Comparison of ENCODE assay signal across 8 cellular contexts in the genomic region with DNA sequence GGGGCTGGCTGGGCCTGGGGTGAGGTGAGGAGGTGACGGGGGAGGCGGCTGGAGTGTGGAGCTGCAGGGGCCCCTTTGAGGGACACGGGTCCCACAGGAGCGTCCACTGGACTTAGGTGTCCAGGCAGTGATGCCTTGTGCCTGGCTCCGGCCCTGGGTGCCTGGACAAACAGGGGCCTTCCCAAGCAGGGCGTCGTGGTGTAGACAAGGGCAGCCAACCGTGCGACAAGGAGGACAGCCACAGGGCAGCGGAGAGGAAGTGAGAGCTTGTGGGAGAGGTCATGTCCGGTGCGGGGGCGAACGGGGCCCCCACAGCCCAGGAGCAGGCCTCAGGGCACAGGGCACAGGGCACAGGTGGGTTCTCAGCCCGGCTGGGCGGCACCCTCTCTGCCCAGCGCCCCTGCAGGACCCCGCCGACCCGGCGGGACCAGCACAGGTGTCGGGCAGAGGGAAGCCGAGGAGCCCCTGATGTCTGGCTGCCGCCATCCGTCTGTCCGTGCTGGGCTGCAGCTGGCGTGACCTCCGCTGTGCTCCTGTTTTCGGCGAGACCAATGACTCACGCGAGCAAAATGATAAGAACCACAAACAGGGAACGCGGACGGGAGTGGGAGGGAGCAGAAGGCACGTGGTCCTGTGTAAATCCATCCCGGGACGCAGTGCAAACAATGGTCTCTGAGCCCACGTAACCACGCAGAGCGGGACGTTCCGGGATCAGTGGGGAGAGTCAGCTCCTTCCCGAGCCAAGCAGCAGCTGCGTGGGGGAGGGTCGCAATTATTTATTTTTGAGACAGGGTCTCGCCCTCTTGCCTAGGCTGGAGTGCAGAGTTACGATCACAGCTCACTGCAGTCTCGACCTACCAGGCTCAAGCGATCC. TPM values are rescaled to one million over a fixed set of nuclear protein-coding genes. Genes with fewer than 3 reads are reported as not detected.
DNase-seq lines count a peak whose midpoint lies in the region; ATAC-seq and TF ChIP-seq lines count a peak whose summit lies in the region.

No MANE protein-coding gene starts in this region.

- H2AFZ ChIP-seq in PC-3 (ENCODE audit: low read length) = no peak overlapping the region

- H3K9me2 ChIP-seq in PC-3 (replicated peaks; ENCODE audit: low read length) = no peaks in the 10 kb centered on the region

- CTCF ChIA-PET in PC-3 (lab: Charles Lee) = interaction anchor here (0.5 kb wide), 1 partner anchor 214 kb away, joined by 5 read pairs; no protein-coding TSS in a partner anchor

- TF ChIP-seq CTCF in GM20000 (IDR thresholded peaks at IDR 0.05; ENCODE audit: extremely low read depth, missing control alignments) (no peak), choroid plexus epithelial cell (conservative IDR thresholded peaks at IDR 0.05; ENCODE audit: low read depth, low read length) (no peak), PC-3 (conservative IDR thresholded peaks at IDR 0.05; ENCODE audit: low read depth, low read length) (no peak)

- H3K4me3 ChIP-seq in BLaER1 treated with 17β-estradiol and CSF1 and Interleukin-3, amounts not matched to agents 10 nM and 100 nM = peak overlapping the region in 4 of 10 experiments; percentile 11 to 27 (median 26); a peak in 6 of 20 replicates
- H3K4me3 ChIP-seq in choroid plexus epithelial cell (ENCODE audit: low read depth, low read length) (peak overlapping the region; percentile 31), PC-3 (ENCODE audit: low read length) (no peak overlapping the region)

- peaks cover 21 to 67% (median 62%) of the 10 kb centered on the region in 10 experiments for H3K4me1 ChIP-seq in BLaER1 treated with 17β-estradiol and CSF1 and Interleukin-3, amounts not matched to agents 10 nM and 100 nM
- no peaks in the 10 kb centered on the region for H3K4me1 ChIP-seq in PC-3 (ENCODE audit: insufficient read depth, low read length)

- no peaks in the 10 kb centered on the region for H3K36me3 ChIP-seq in BLaER1 treated with 17β-estradiol and CSF1 and Interleukin-3, amounts not matched to agents 10 nM and 100 nM
- H3K36me3 ChIP-seq in PC-3 (ENCODE audit: low read depth, low read length) = no peaks in the 10 kb centered on the region

- no peaks in the 10 kb centered on the region for H3K79me2 ChIP-seq in PC-3 (ENCODE audit: low read length)

- peak overlapping the region in 9 of 11 experiments; percentile 16 to 54 (median 32); a peak in 10 of 22 replicates for H3K27ac ChIP-seq in BLaER1 treated with 17β-estradiol and CSF1 and Interleukin-3, amounts not matched to agents 10 nM and 100 nM
- no peak overlapping the region for H3K27ac ChIP-seq in PC-3 (ENCODE audit: low read length)

- H3K4me2 ChIP-seq in BLaER1 treated with 17β-estradiol and CSF1 and Interleukin-3, amounts not matched to agents 10 nM and 100 nM = peak overlapping the region; percentile 79 to 95 (median 89)
- no peak overlapping the region for H3K4me2 ChIP-seq in PC-3 (ENCODE audit: low read length)

- H3K27me3 ChIP-seq in BLaER1 treated with 17β-estradiol and CSF1 and Interleukin-3, amounts not matched to agents 10 nM and 100 nM = peaks cover 0 to 52% (median 0%) of the 10 kb centered on the region in 11 experiments; a peak in 7 of 22 replicates
- H3K27me3 ChIP-seq in PC-3 (ENCODE audit: low read length) = no peaks in the 10 kb centered on the region

- no peaks in the 10 kb centered on the region for H3F3A ChIP-seq in PC-3 (ENCODE audit: low read length, unreplicated experiment)

- no TSS peak for BruUV-seq in PC-3 (replicated peaks; lab: Mats Ljungman, UMichigan)

- intact Hi-C loops in head of caudate nucleus (cut with DNase I) (no loop called here), PC-3 (cut with micrococcal nuclease) (no loop called here)

- ATAC-seq in PC-3 = no peak

- peak; percentile 89 for DNase-seq in GM20000 (ENCODE audit: low spot score)
- DNase-seq in HS-5 (ENCODE audit: low read depth) = peak; percentile 42
- DNase-seq in choroid plexus epithelial cell (ENCODE audit: low read depth) = peak; percentile 89
- peak; percentile 72 for DNase-seq in non-pigmented ciliary epithelial cell (ENCODE audit: low read depth)
- no peak for DNase-seq in head of caudate nucleus
- DNase-seq in PC-3 = no peak
- DNase-seq in SIG-M5 (lab: John Stamatoyannopoulos, UW) = no peak

- H3K9ac ChIP-seq in BLaER1 treated with 17β-estradiol and CSF1 and Interleukin-3, amounts not matched to agents 10 nM and 100 nM = peak overlapping the region in 9 of 11 experiments; percentile 9 to 57 (median 42); a peak in 9 of 22 replicates
- no peak overlapping the region for H3K9ac ChIP-seq in PC-3 (ENCODE audit: low read length)

- H4K20me1 ChIP-seq in BLaER1 treated with 17β-estradiol and CSF1 and Interleukin-3, amounts not matched to agents 10 nM and 100 nM = peaks cover 0 to 54% (median 0%) of the 10 kb centered on the region in 11 experiments; a peak in 6 of 22 replicates
- no peaks in the 10 kb centered on the region for H4K20me1 ChIP-seq in PC-3 (ENCODE audit: low read length)

- POLR2A ChIA-PET in PC-3 (lab: Charles Lee; ENCODE audit: unreplicated experiment) = no interaction called here

- 0 out of 22 replicates have a peak, but pooled peaks cover 0 to under 1% (median 0%) of the 10 kb centered on the region in 11 experiments for H3K9me3 ChIP-seq in BLaER1 treated with 17β-estradiol and CSF1 and Interleukin-3, amounts not matched to agents 10 nM and 100 nM (replicated peaks in 1 of 11)
- no peaks in the 10 kb centered on the region for H3K9me3 ChIP-seq in PC-3 (ENCODE audit: low read length)

RNA-seq across cellular contexts. Expression of a gene that starts 49.1 kb away (rescaled TPM):
- total RNA-seq in PC-3 (2014; rRNA removed) = 0.63 and 3.2 TPM in 2 replicates

Comparison
In these comparisons a context has a peak if more than half of its experiments do, and no peak if none do; other contexts are left out.
1. DNase-seq: peak in GM20000 (single experiment), HS-5 (single experiment), choroid plexus epithelial cell (single experiment) and non-pigmented ciliary epithelial cell (single experiment); none in head of caudate nucleus (0 of 42), PC-3 (single experiment) and SIG-M5 (single experiment).